ENCODE assay signal across 11 cellular contexts in the genomic region with DNA sequence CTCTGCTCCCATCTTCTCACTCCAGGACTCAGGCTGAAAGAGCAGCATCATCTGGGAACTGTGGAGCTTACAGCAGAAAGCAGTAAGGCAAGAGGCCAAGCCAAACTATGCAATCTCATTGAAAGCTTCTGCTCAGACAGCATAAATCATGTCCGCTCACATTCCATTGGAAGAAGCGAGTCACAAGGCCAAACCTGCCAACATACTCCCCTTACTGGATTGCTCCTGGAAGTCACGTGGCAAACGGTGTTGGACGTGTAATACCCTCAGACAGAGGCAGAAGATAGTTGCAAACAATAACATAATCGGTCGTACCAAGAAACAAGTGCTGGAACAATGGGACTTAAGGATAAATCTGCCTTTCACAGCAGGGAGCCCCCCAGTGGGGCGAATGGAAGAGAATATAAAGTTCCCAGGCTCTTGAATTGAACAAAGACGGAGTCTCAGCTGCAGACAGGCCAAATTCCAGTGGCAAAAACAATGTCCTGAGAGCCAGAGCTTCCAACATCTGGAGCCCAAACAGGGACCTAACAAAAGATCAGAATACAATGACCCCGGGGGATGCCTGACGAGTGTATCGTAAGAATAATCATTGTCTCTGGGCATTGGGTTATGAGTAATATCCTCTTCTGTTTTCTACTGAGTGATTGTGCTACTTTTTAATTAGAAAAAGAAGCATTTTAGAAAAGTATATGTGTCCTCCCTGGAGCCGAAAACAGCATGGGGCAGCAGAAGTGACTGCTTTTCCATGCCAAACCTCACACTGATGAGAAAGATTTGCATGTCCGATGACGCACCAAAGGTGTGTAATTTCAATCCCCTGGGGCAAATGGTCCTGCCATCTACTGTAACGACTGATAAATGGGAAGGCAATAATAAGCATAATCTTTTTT.
A peak's percentile ranks its signal among the peaks of the same experiment; 100 is the strongest.
DNase-seq lines count a peak whose midpoint lies in the region; ATAC-seq, FAIRE-seq and TF ChIP-seq lines count a peak whose summit lies in the region.
"Had no signal": no experiment of that assay in that cellular context is flagged by ENCODE, and none has a peak within 500 bp of the region (broad histone marks: within the 10 kb centered on the region; RNA-seq: fewer than 3 reads in every experiment).

No MANE protein-coding gene starts in this region.

- BruUV-seq in Panc1 (replicated peaks; lab: Mats Ljungman, UMichigan), result no TSS peak

- H3K27me3 ChIP-seq in BJ (ENCODE audit: control insufficient read depth, insufficient read depth, low read length) (no peaks in the 10 kb centered on the region), Panc1 (ENCODE audit: control insufficient read depth, insufficient read depth, low read length) (no peaks in the 10 kb centered on the region), fibroblast of lung (ENCODE audit: control insufficient read depth, insufficient read depth, low read length) (no peaks in the 10 kb centered on the region)
- H3K27me3 ChIP-seq in CD4-positive, alpha-beta T cell (ENCODE audit: control insufficient read depth, insufficient read depth, low read length), result peaks cover 16% of the 10 kb centered on the region

- intact Hi-C loops in Panc1 (cut with micrococcal nuclease; ENCODE audit: unreplicated experiment), result no loop called here
- intact Hi-C loops in CD4-positive, alpha-beta T cell (cut with DNase I, micrococcal nuclease), result no loop called here
- intact Hi-C loops in activated CD4-positive, alpha-beta T cell treated with anti-CD3 and anti-CD28 coated beads for 36 hours (cut with DNase I, micrococcal nuclease), result no loop called here

- H3K79me2 ChIP-seq in fibroblast of lung (ENCODE audit: control insufficient read depth, insufficient read depth, low read length), result no peaks in the 10 kb centered on the region

- H3K27me3 Mint-ChIP-seq in CD4-positive, alpha-beta T cell, result peaks cover 32% of the 10 kb centered on the region
- H3K27me3 Mint-ChIP-seq in activated CD4-positive, alpha-beta T cell treated with anti-CD3 and anti-CD28 coated beads for 36 hours, result peaks cover 28% of the 10 kb centered on the region

- H3K4me3 ChIP-seq in BJ (ENCODE audit: low read depth, low read length) (0 out of 2 replicates have a peak overlapping the region, but pooled peaks have one; percentile 1), Panc1 (ENCODE audit: low read depth in 2 of 2, low read length in 2 of 2) (no peak overlapping the region), fibroblast of lung (replicated peaks in 1 of 4; ENCODE audit: control extremely low read depth in 1 of 4, insufficient read depth in 1 of 4, low read depth in 3 of 4, low read length in 4 of 4) (peak overlapping the region in 1 of 4 experiments; percentile 8)

- ATAC-seq in Panc1 (0 out of 2 replicates have a peak, but pooled peaks have one; percentile 26), omental fat pad (ENCODE audit: low FRiP score) (peak; percentile 83), HG03097 (IDR thresholded peaks at IDR 0.05; ENCODE audit: low FRiP score, unreplicated experiment) (no peak)
- ATAC-seq in CD4-positive, alpha-beta T cell (ENCODE audit: poor library complexity), result no peak
- no peak for ATAC-seq in activated CD4-positive, alpha-beta T cell treated with anti-CD3 and anti-CD28 coated beads for 36 hours

- H2AFZ ChIP-seq in fibroblast of lung (ENCODE audit: low read length), result no peak overlapping the region

- in situ Hi-C loops in Panc1 (cut with HindIII; ENCODE audit: low pct_unique_long_range_greater_than_20kb, low sequenced_read_pairs), result no loop called here

- H3K36me3 ChIP-seq in BJ (ENCODE audit: control insufficient read depth, insufficient read depth, low read length), result no peaks in the 10 kb centered on the region
- H3K36me3 ChIP-seq in Panc1 (ENCODE audit: control insufficient read depth, insufficient read depth, low read length), result no peaks in the 10 kb centered on the region; the same call in 1 of the 2 replicates
- no peaks in the 10 kb centered on the region for H3K36me3 ChIP-seq in fibroblast of lung (ENCODE audit: control insufficient read depth, insufficient read depth, low read length)

- no peaks in the 10 kb centered on the region for H4K20me1 ChIP-seq in fibroblast of lung (ENCODE audit: control insufficient read depth, extremely low read depth, insufficient read depth, low read length)

- no peaks in the 10 kb centered on the region for H3K4me1 Mint-ChIP-seq in CD4-positive, alpha-beta T cell (ENCODE audit: low read depth)
- H3K4me1 Mint-ChIP-seq in activated CD4-positive, alpha-beta T cell treated with anti-CD3 and anti-CD28 coated beads for 36 hours, result no peaks in the 10 kb centered on the region

- CTCF ChIA-PET in BJ (lab: Yijun Ruan, JAX), result interaction anchor here (0.6 to 1.7 kb wide), 6 partner anchors 11 to 1274 kb away, joined by 3 to 6 read pairs (median 4); a partner anchor contains a TSS
- CTCF ChIA-PET in Panc1 (lab: Charles Lee), result no interaction called here
- CTCF ChIA-PET in CD4-positive, alpha-beta T cell (lab: Charles Lee), result no interaction called here
- CTCF ChIA-PET in activated CD4-positive, alpha-beta T cell treated with anti-CD3 and anti-CD28 coated beads for 36 hours (lab: Charles Lee), result interaction anchor here (0.6 to 1.5 kb wide), 2 partner anchors 11 to 165 kb away, joined by 3 to 4 read pairs; no protein-coding TSS in a partner anchor

- H3K27ac Mint-ChIP-seq in CD4-positive, alpha-beta T cell, result no peak overlapping the region
- no peak overlapping the region for H3K27ac Mint-ChIP-seq in activated CD4-positive, alpha-beta T cell treated with anti-CD3 and anti-CD28 coated beads for 36 hours

- H3K4me3 Mint-ChIP-seq in CD4-positive, alpha-beta T cell, result no peak overlapping the region
- H3K4me3 Mint-ChIP-seq in activated CD4-positive, alpha-beta T cell treated with anti-CD3 and anti-CD28 coated beads for 36 hours, result no peak overlapping the region

- no peak overlapping the region for H3K9ac ChIP-seq in fibroblast of lung (ENCODE audit: insufficient read depth, low read length)

- TF ChIP-seq CTCF in BJ (IDR thresholded peaks at IDR 0.05; ENCODE audit: insufficient read depth, low read depth, low read length) (no peak), Panc1 (IDR thresholded peaks at IDR 0.05) (no peak), fibroblast of lung (conservative IDR thresholded peaks at IDR 0.05 in 1 of 2, IDR thresholded peaks at IDR 0.05 in 1 of 2; ENCODE audit: low read depth in 1 of 2, low read length in 2 of 2) (peak in 1 of 2 donors; percentile 1), omental fat pad (IDR thresholded peaks at IDR 0.05) (no peak)
- no peak for TF ChIP-seq CTCF in CD4-positive, alpha-beta T cell (IDR thresholded peaks at IDR 0.05)

- peak overlapping the region; percentile 21 for H3K4me2 ChIP-seq in fibroblast of lung (ENCODE audit: extremely low read depth, insufficient read depth, low read length)

- H3K4me1 ChIP-seq in Panc1 (ENCODE audit: control insufficient read depth, insufficient read depth, low read length), result no peaks in the 10 kb centered on the region
- no peaks in the 10 kb centered on the region for H3K4me1 ChIP-seq in fibroblast of lung (ENCODE audit: control insufficient read depth, extremely low read depth, insufficient read depth, low read length)

- H3K9me3 ChIP-seq in Panc1 (ENCODE audit: control insufficient read depth, insufficient read depth, low read depth, low read length) (no peaks in the 10 kb centered on the region), fibroblast of lung (ENCODE audit: control insufficient read depth, insufficient read depth, low read depth, low read length) (no peaks in the 10 kb centered on the region)
- no peaks in the 10 kb centered on the region for H3K9me3 ChIP-seq in CD4-positive, alpha-beta T cell (ENCODE audit: control insufficient read depth, low read length)

- no peaks in the 10 kb centered on the region for H3K9me3 Mint-ChIP-seq in CD4-positive, alpha-beta T cell
- H3K9me3 Mint-ChIP-seq in activated CD4-positive, alpha-beta T cell treated with anti-CD3 and anti-CD28 coated beads for 36 hours (ENCODE audit: low read depth), result peaks cover 4% of the 10 kb centered on the region

- H3K36me3 Mint-ChIP-seq in CD4-positive, alpha-beta T cell (ENCODE audit: low read depth), result no peaks in the 10 kb centered on the region
- no peaks in the 10 kb centered on the region for H3K36me3 Mint-ChIP-seq in activated CD4-positive, alpha-beta T cell treated with anti-CD3 and anti-CD28 coated beads for 36 hours (ENCODE audit: low read depth)

- DNase-seq in BJ (ENCODE audit: low read depth) (peak; percentile 98), Panc1 (ENCODE audit: low read depth, low spot score) (no peak), fibroblast of lung (ENCODE audit: low read depth in 2 of 2) (peak; percentile 94 to 100), omental fat pad (ENCODE audit: low spot score) (no peak), GM12891 (ENCODE audit: insufficient read length, low spot score) (no peak)
- DNase-seq in CD4-positive, alpha-beta T cell, result no peak
- no peak for DNase-seq in activated CD4-positive, alpha-beta T cell treated with anti-CD3 and anti-CD28 coated beads for 36 hours
- DNase-seq: activated CD4-positive, alpha-beta T cell treated with anti-CD3 and anti-CD28 coated beads, Interleukin-2, amount 50 U/mL, for 4 hours; erythroblast; NCI-H2029 treated with DMSO at 0.1 percent for 48 hours had no signal

- FAIRE-seq in GM12891 (lab: Jason Lieb, UNC), result no peak

- POLR2A ChIA-PET in BJ (lab: Charles Lee) (interaction anchor here (0.5 kb wide), 1 partner anchor 203 kb away, joined by 13 read pairs; no protein-coding TSS in a partner anchor), Panc1 (lab: Charles Lee) (no interaction called here)
- POLR2A ChIA-PET in CD4-positive, alpha-beta T cell (lab: Charles Lee), result no interaction called here
- POLR2A ChIA-PET in activated CD4-positive, alpha-beta T cell treated with anti-CD3 and anti-CD28 coated beads for 36 hours (lab: Charles Lee), result no interaction called here

- no peak overlapping the region for H3K27ac ChIP-seq in Panc1 (ENCODE audit: low read length)
- H3K27ac ChIP-seq in fibroblast of lung (ENCODE audit: insufficient read depth, low read length), result peak overlapping the region; percentile 20
- H3K27ac ChIP-seq in CD4-positive, alpha-beta T cell (ENCODE audit: low read depth, low read length), result no peak overlapping the region

- TF ChIP-seq POLR2A in GM12891 (IDR thresholded peaks at IDR 0.05; ENCODE audit: low read depth, low read length), result no peak

TF ChIP-seq in GM12891, 5 proteins besides CTCF, POLR2A, EP300 and RAD21:
- no peak for TF ChIP-seq TAF1 (IDR thresholded peaks at IDR 0.05; ENCODE audit: low read depth, low read length)
- no peak for TF ChIP-seq SPI1 (IDR thresholded peaks at IDR 0.05; ENCODE audit: low read depth, low read length)
- no peak for TF ChIP-seq PAX5 (IDR thresholded peaks at IDR 0.05; ENCODE audit: insufficient read depth, low read length, severe bottlenecking)
- no peak for TF ChIP-seq POLR2AphosphoS5 (IDR thresholded peaks at IDR 0.05; ENCODE audit: low read depth, low read length)
- no peak for TF ChIP-seq POU2F2 (IDR thresholded peaks at IDR 0.05; ENCODE audit: low read depth, low read length)

Comparison
In these comparisons a context has a peak if more than half of its experiments do, and no peak if none do; other contexts are left out.
1. DNase-seq: peak in BJ (single experiment) and fibroblast of lung (2 of 2); none in Panc1 (single experiment), omental fat pad (single experiment), CD4-positive, alpha-beta T cell (0 of 10), activated CD4-positive, alpha-beta T cell treated with anti-CD3 and anti-CD28 coated beads for 36 hours (single experiment) and GM12891 (single experiment).
2. ATAC-seq: peak in Panc1 (single experiment) and omental fat pad (single experiment); none in CD4-positive, alpha-beta T cell (single experiment), activated CD4-positive, alpha-beta T cell treated with anti-CD3 and anti-CD28 coated beads for 36 hours (single experiment) and HG03097 (single experiment).
3. CTCF ChIA-PET loops: an anchor here in BJ (0.6 to 1.7 kb wide) and activated CD4-positive, alpha-beta T cell treated with anti-CD3 and anti-CD28 coated beads for 36 hours (0.6 to 1.5 kb wide); none called in Panc1 and CD4-positive, alpha-beta T cell.